Comparison of ENCODE assay signal across 13 cellular contexts in genomic region chr12:84738481-84738972, GRCh38.
A peak's percentile ranks its signal among the peaks of the same experiment; 100 is the strongest.
DNase-seq lines count a peak whose midpoint lies in the region; ATAC-seq and TF ChIP-seq lines count a peak whose summit lies in the region.
"Had no signal": no experiment of that assay in that cellular context is flagged by ENCODE, and none has a peak within 500 bp of the region (broad histone marks: within the 10 kb centered on the region; RNA-seq: fewer than 3 reads in every experiment).

No MANE protein-coding gene starts in this region.

- H3K27ac ChIP-seq in cardiac muscle cell (peak overlapping the region; percentile 33), iPS DF 6.9 (ENCODE audit: low read length) (no peak overlapping the region)
- H3K27ac ChIP-seq: adrenal gland had no signal

- H3K9me3 ChIP-seq in cardiac muscle cell (ENCODE audit: low read depth) (no peaks in the 10 kb centered on the region), iPS DF 6.9 (ENCODE audit: control insufficient read depth, insufficient read depth, low read length) (no peaks in the 10 kb centered on the region)
- H3K9me3 ChIP-seq: adrenal gland had no signal

- H3K27me3 ChIP-seq in cardiac muscle cell (no peaks in the 10 kb centered on the region), iPS DF 6.9 (ENCODE audit: control insufficient read depth, insufficient read depth, low read length) (no peaks in the 10 kb centered on the region)
- H3K27me3 ChIP-seq: adrenal gland had no signal

- peak in 1 of 2 donors; percentile 40 for DNase-seq in cardiac muscle cell (ENCODE audit: low read depth in 1 of 2, low spot score in 1 of 2)
- no peak for DNase-seq in left ventricle myocardium superior
- peak; percentile 68 for DNase-seq in astrocyte of the hippocampus (ENCODE audit: low read depth, low spot score)
- peak; percentile 31 for DNase-seq in iPS DF 6.9 (ENCODE audit: low read depth, low spot score)
- no peak for DNase-seq in NCI-H1092 treated with DMSO at 0.1 percent for 48 hours (lab: John Stamatoyannopoulos, UW)
- DNase-seq in NK-92 treated with Interleukin-12 subunit alpha and Interleukin-12 subunit beta, amount 100 ng/mL, for 24 hours (lab: John Stamatoyannopoulos, UW), result no peak
- no peak for DNase-seq in GM19238 (ENCODE audit: insufficient read length, low spot score)
- DNase-seq: adrenal gland, NCI-H2029, posterior cingulate gyrus, T-helper 17 cell had no signal

- H3K36me3 ChIP-seq in cardiac muscle cell (no peaks in the 10 kb centered on the region), iPS DF 6.9 (ENCODE audit: control insufficient read depth, insufficient read depth, low read length) (no peaks in the 10 kb centered on the region)
- H3K36me3 ChIP-seq: adrenal gland had no signal

- no peak for ATAC-seq in left ventricle myocardium superior
- ATAC-seq in GM18907 (IDR thresholded peaks at IDR 0.05; ENCODE audit: unreplicated experiment), result no peak
- ATAC-seq: HepG2, T-helper 17 cell had no signal

- no CpG with 5 or more reads among the region's 2 CpGs for WGBS in iPS DF 6.9 (ENCODE audit: insufficient coverage, insufficient read length)

- TF ChIP-seq CTCF in cardiac muscle cell (IDR thresholded peaks at IDR 0.05; ENCODE audit: low read depth, low read length), result no peak

- intact Hi-C loops in left ventricle myocardium superior (cut with micrococcal nuclease), result no loop called here

- H3K4me1 ChIP-seq in cardiac muscle cell (ENCODE audit: low read depth) (peaks cover 26% of the 10 kb centered on the region), iPS DF 6.9 (ENCODE audit: control insufficient read depth, insufficient read depth, low read length) (no peaks in the 10 kb centered on the region)
- H3K4me1 ChIP-seq: adrenal gland had no signal

- no peak overlapping the region for H3K4me3 ChIP-seq in cardiac muscle cell
- H3K4me3 ChIP-seq in iPS DF 6.9 (ENCODE audit: low read length), result no peak overlapping the region
- H3K4me3 ChIP-seq: adrenal gland had no signal

Comparison
In these comparisons a context has a peak if more than half of its experiments do, and no peak if none do; other contexts are left out.
1. DNase-seq: peak in astrocyte of the hippocampus (single experiment) and iPS DF 6.9 (single experiment); none in left ventricle myocardium superior (single experiment), NCI-H1092 treated with DMSO at 0.1 percent for 48 hours (single experiment), NK-92 treated with Interleukin-12 subunit alpha and Interleukin-12 subunit beta, amount 100 ng/mL, for 24 hours (single experiment) and GM19238 (single experiment).